Comparison of ENCODE assay signal across 13 cellular contexts in the genomic region with DNA sequence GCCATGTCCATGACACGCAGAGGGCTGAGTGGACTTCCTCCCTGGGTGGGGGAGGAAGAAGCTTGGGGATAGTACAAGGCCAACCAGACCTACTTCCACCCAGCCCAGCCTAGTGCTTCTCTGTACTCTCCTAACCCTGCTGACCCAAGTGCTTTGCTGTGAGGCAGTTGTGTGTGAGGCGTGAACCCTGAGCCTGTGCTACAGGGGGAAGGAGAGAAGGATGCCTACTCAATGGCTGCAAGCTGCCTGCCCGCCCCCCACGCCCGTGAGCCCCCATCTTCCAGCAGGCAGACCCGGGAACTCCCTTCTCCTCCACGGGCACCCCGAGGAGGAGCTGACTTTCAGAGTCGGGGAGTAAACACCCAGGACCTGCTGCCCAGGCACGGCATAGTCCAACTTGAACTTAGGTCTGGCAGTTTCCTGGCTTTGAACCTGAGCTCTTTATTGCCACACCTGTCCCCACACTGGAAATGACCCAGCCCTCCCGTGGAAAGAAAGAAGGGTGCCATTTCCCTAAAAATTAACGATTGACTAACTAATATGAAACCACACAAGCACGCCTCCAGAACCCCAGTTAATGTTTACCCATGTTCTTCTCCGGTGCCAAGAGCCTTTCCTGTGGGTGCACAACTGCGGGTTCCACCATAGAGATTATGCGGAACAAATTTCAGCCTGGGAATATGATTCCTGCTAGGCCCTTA. TPM values are rescaled to one million over a fixed set of nuclear protein-coding genes. Genes with fewer than 3 reads are reported as not detected.
A peak's percentile ranks its signal among the peaks of the same experiment; 100 is the strongest.
DNase-seq lines count a peak whose midpoint lies in the region; ATAC-seq, FAIRE-seq and TF ChIP-seq lines count a peak whose summit lies in the region.
"Had no signal": no experiment of that assay in that cellular context is flagged by ENCODE, and none has a peak within 500 bp of the region (broad histone marks: within the 10 kb centered on the region; RNA-seq: fewer than 3 reads in every experiment).

No MANE protein-coding gene starts in this region.

- H2AFZ ChIP-seq in osteoblast (ENCODE audit: low read length): no peak overlapping the region

- no peak for TF ChIP-seq RAD21 in A549 (conservative IDR thresholded peaks at IDR 0.05 in 1 of 2, IDR thresholded peaks at IDR 0.05 in 1 of 2)

- H3K36me3 ChIP-seq in heart right ventricle (peaks cover 0 to 28% (median 12%) of the 10 kb centered on the region in 9 donors), osteoblast (ENCODE audit: insufficient read depth, low read length) (no peaks in the 10 kb centered on the region)

- H3K27ac ChIP-seq in A549 (peak overlapping the region; percentile 70 to 88), heart right ventricle (peak overlapping the region in 9 of 10 donors; percentile 81 to 95 (median 89)), osteoblast (ENCODE audit: low read depth, low read length) (no peak overlapping the region)

- H3K4me1 ChIP-seq in A549 (peaks cover 68% of the 10 kb centered on the region), heart right ventricle (peaks cover 24 to 68% (median 47%) of the 10 kb centered on the region in 9 donors), osteoblast (ENCODE audit: insufficient read depth, low read length) (peaks cover 29% of the 10 kb centered on the region)

- ATAC-seq in A549: peak; percentile 48 to 50; a peak in 5 of 6 replicates
- peak in 4 of 8 donors; percentile 12 to 53 (median 30) for ATAC-seq in heart right ventricle
- ATAC-seq in GM21360 (IDR thresholded peaks at IDR 0.05; ENCODE audit: unreplicated experiment): no peak
- no peak for ATAC-seq in GM18909 (IDR thresholded peaks at IDR 0.05; ENCODE audit: poor library complexity, unreplicated experiment)
- ATAC-seq: WTC11 had no signal

- DNase-seq in A549 (ENCODE audit: low read depth in 1 of 2, low spot score in 1 of 2) (peak; percentile 37 to 50), MV-4-11 (lab: John Stamatoyannopoulos, UW) (peak; percentile 22), heart right ventricle (peak; percentile 22 to 23), osteoblast (ENCODE audit: insufficient read length, low spot score, missing footprints) (peak; percentile 51), NCI-H2196 treated with DMSO at 0.1 percent for 48 hours (lab: John Stamatoyannopoulos, UW; ENCODE audit: unreplicated experiment) (no peak), NCI-H2227 treated with DMSO at 0.1 percent for 48 hours (lab: John Stamatoyannopoulos, UW) (no peak)
- DNase-seq: activated naive CD4-positive, alpha-beta T cell treated with Interleukin-2 at 50 U/mL for 16 hours; effector memory CD4-positive, alpha-beta T cell; NK-92 treated with Interleukin-12 subunit alpha and Interleukin-12 subunit beta, amount 100 ng/mL, for 24 hours; retina had no signal

- H3K4me3 ChIP-seq in A549: no peak overlapping the region
- no peak overlapping the region for H3K4me3 ChIP-seq in heart right ventricle
- H3K4me3 ChIP-seq in osteoblast (ENCODE audit: insufficient read depth, low read length): no peak overlapping the region

- H3K79me2 ChIP-seq in osteoblast (ENCODE audit: insufficient read depth, low read length): no peaks in the 10 kb centered on the region

- TF ChIP-seq CTCF in A549 (IDR thresholded peaks at IDR 0.05) (no peak), heart right ventricle (IDR thresholded peaks at IDR 0.05) (no peak), osteoblast (IDR thresholded peaks at IDR 0.05; ENCODE audit: extremely low read depth, low read depth, low read length) (no peak)

- POLR2A ChIA-PET in A549 (lab: Yijun Ruan, JAX): no interaction called here

- WGBS in A549 (ENCODE audit: missing lambda C conversion rate): 19% methylated on average over 10 of the region's 16 CpGs
- 86 to 91% methylated on average over 16 of the region's 16 CpGs for WGBS in heart right ventricle, 2 donors

- H3K4me2 ChIP-seq in A549 (peak overlapping the region; percentile 72), osteoblast (ENCODE audit: insufficient read depth, low read length) (no peak overlapping the region)

- no peak for TF ChIP-seq EP300 in A549 (IDR thresholded peaks at IDR 0.05)

- H3K9me3 ChIP-seq in A549 (peaks cover 10% of the 10 kb centered on the region; the same call in 2 of the 3 replicates), heart right ventricle (peaks cover 0 to 10% (median 0%) of the 10 kb centered on the region in 11 donors), osteoblast (ENCODE audit: low read depth, low read length) (peaks cover 2% of the 10 kb centered on the region)

- CTCF ChIA-PET in A549 (lab: Yijun Ruan, JAX): interaction anchor here (0.8 to 1.7 kb wide), 4 partner anchors 11 to 35 kb away, joined by 3 to 7 read pairs (median 3); no protein-coding TSS in a partner anchor

- no peak for TF ChIP-seq POLR2A in A549 (IDR thresholded peaks at IDR 0.05; ENCODE audit: low read length)

- intact Hi-C loops in heart right ventricle (cut with DNase I): no loop called here

- no peaks in the 10 kb centered on the region for H4K20me1 ChIP-seq in osteoblast (ENCODE audit: insufficient read depth, low read length)

- no peaks in the 10 kb centered on the region for H3K27me3 ChIP-seq in heart right ventricle
- no peaks in the 10 kb centered on the region for H3K27me3 ChIP-seq in osteoblast (ENCODE audit: insufficient read depth, low read length)

- FAIRE-seq in A549 (lab: Jason Lieb, UNC): no peak

TF ChIP-seq in A549, 52 proteins besides CTCF, POLR2A, EP300 and RAD21:
- TF ChIP-seq BHLHE40 (IDR thresholded peaks at IDR 0.05; ENCODE audit: low read depth, low read length) (no peak), HDAC2 (IDR thresholded peaks at IDR 0.05) (no peak), NR3C1 (IDR thresholded peaks at IDR 0.05) (no peak), ZNF302 (CRISPR knock-in tag; IDR thresholded peaks at IDR 0.05) (no peak), NPAS2 (CRISPR knock-in tag; IDR thresholded peaks at IDR 0.05; ENCODE audit: borderline replicate concordance) (no peak), POLR2AphosphoS2 (conservative IDR thresholded peaks at IDR 0.05; ENCODE audit: low read length) (no peak)
- TF ChIP-seq, protein P1, sequence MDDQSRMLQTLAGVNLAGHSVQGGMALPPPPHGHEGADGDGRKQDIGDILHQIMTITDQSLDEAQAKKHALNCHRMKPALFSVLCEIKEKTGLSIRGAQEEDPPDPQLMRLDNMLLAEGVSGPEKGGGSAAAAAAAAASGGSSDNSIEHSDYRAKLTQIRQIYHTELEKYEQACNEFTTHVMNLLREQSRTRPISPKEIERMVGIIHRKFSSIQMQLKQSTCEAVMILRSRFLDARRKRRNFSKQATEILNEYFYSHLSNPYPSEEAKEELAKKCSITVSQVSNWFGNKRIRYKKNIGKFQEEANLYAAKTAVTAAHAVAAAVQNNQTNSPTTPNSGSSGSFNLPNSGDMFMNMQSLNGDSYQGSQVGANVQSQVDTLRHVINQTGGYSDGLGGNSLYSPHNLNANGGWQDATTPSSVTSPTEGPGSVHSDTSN (IDR thresholded peaks at IDR 0.05): no peak
- TF ChIP-seq, protein P2, sequence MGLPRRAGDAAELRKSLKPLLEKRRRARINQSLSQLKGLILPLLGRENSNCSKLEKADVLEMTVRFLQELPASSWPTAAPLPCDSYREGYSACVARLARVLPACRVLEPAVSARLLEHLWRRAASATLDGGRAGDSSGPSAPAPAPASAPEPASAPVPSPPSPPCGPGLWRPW (IDR thresholded peaks at IDR 0.05): no peak
- TF ChIP-seq, protein P3, sequence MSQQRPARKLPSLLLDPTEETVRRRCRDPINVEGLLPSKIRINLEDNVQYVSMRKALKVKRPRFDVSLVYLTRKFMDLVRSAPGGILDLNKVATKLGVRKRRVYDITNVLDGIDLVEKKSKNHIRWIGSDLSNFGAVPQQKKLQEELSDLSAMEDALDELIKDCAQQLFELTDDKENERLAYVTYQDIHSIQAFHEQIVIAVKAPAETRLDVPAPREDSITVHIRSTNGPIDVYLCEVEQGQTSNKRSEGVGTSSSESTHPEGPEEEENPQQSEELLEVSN (IDR thresholded peaks at IDR 0.05; ENCODE audit: borderline replicate concordance, low read depth): no peak
TF ChIP-seq in A549: peak in this region for 0.

RNA-seq across cellular contexts. Expression of a gene that starts 10.8 kb away (rescaled TPM):
- polyA plus RNA-seq in A549 (2011; rRNA removed): 111 and 123 TPM in 2 replicates
- 95.0 and 109 TPM in 2 replicates for polyA plus RNA-seq in A549 (2012; cell fraction: cytosol; rRNA removed)
- polyA plus RNA-seq in A549 (2012; cell fraction: nucleus; rRNA removed): 98.5 and 108 TPM in 2 replicates
- 75.8 to 97.5 TPM (median 84.9 TPM) in 3 replicates for polyA plus RNA-seq in A549 (2017; fragmentation: RNase III; extraction: RNeasy Plus Mini Kit Qiagen cat#74134 plus additional on column Dnase treatment)
- polyA minus RNA-seq in A549 (2011; rRNA and poly(A)+ RNA removed): 69.6 and 91.2 TPM in 2 replicates
- 100 to 1,000 TPM; 240 to 403 (median 348) TPM for total RNA-seq in heart right ventricle
- polyA plus RNA-seq in heart right ventricle: 100 to 1,000 TPM in 1 of 2 donors, 10 to 100 TPM in 1; 60.6 to 151 TPM
- 11.9 and 17.1 TPM in 2 replicates for total RNA-seq in osteoblast

Comparison
In these comparisons a context has a peak if more than half of its experiments do, and no peak if none do; other contexts are left out.
1. ATAC-seq: peak in A549 (2 of 2); none in GM21360 (single experiment) and GM18909 (single experiment).
2. DNase-seq: peak in A549 (2 of 2), MV-4-11 (single experiment), heart right ventricle (2 of 2) and osteoblast (single experiment); none in NCI-H2196 treated with DMSO at 0.1 percent for 48 hours (single experiment) and NCI-H2227 treated with DMSO at 0.1 percent for 48 hours (single experiment).
3. RNA of a gene that starts 10.8 kb away (total RNA-seq): 240 to 403 TPM in heart right ventricle; 11.9 to 17.1 TPM in osteoblast; every median in the first group is over 10 times any median in the second.